Comparison of ENCODE assay signal across 8 cellular contexts in the genomic region with DNA sequence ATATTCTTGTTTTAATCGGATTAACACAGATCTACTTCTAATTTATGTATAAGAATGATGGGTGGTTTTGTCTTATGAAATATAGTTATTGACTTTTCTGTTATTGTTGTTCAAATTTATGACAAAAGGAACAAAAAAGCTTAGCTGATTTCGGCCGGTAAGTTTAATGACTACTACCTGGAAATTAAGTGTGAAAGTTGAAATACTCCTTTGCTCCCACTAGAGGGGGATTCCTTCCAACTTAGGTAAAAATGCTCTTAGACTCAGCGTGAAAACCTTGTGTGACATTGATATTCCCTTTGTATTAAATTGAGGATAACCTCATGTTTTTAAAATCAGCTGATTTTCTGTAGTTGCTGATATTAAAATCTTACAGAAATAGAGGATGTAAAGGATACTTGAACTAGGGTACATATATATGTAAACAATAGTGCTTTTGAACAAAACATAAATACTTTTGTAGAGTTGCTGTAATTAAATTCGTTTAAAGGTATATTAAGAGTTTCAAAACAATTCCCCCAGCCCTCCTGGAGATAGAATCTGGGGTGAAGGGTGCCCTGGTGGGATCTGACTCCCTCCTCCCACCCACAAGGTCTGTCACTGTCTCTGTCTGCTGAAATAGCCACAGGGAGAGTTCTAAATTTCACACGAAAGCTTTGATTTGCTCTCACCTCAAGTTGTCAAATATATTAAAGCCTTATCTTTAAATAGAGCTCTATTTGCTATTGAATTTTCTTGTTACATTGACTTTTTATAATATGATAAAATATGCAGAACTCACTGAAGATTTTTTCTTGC.
DNase-seq lines count a peak whose midpoint lies in the region; ATAC-seq and TF ChIP-seq lines count a peak whose summit lies in the region.

No MANE protein-coding gene starts in this region.

- peak overlapping the region; percentile 85 for H3K9ac ChIP-seq in adipocyte (ENCODE audit: low read length)

- H3K4me3 ChIP-seq in BE2C (ENCODE audit: low read depth, low read length) (no peak overlapping the region), adipocyte (ENCODE audit: low read length) (no peak overlapping the region)

- peak overlapping the region; percentile 92 for H3K27ac ChIP-seq in substantia nigra (ENCODE audit: low read depth, low read length, poor library complexity, severe bottlenecking)

- TF ChIP-seq CTCF in BE2C (IDR thresholded peaks at IDR 0.05; ENCODE audit: low read depth, low read length) = peak; percentile 76
- no peak for TF ChIP-seq CTCF in GM20000 (IDR thresholded peaks at IDR 0.05; ENCODE audit: extremely low read depth, missing control alignments)

- H3K4me1 ChIP-seq in BE2C (peaks cover 9% of the 10 kb centered on the region), adipocyte (ENCODE audit: control insufficient read depth, insufficient read depth, low read length) (peaks cover 41% of the 10 kb centered on the region)

- no peaks in the 10 kb centered on the region for H3K9me3 ChIP-seq in BE2C
- no peaks in the 10 kb centered on the region for H3K9me3 ChIP-seq in adipocyte (ENCODE audit: control insufficient read depth, low read length)

- H3K36me3 ChIP-seq in BE2C (no peaks in the 10 kb centered on the region), adipocyte (ENCODE audit: control insufficient read depth, insufficient read depth, low read length, severe bottlenecking) (no peaks in the 10 kb centered on the region)

- no peaks in the 10 kb centered on the region for H3K27me3 ChIP-seq in BE2C
- H3K27me3 ChIP-seq in adipocyte (replicated peaks; ENCODE audit: control insufficient read depth, insufficient read depth, low read length) = no peaks in the 10 kb centered on the region

- ATAC-seq in GM19467 (IDR thresholded peaks at IDR 0.05; ENCODE audit: unreplicated experiment) = no peak

- DNase-seq in BE2C = no peak
- DNase-seq in GM20000 (ENCODE audit: low spot score) = peak; percentile 42
- DNase-seq in NCI-H345 (lab: John Stamatoyannopoulos, UW) = peak; percentile 14
- peak; percentile 73 for DNase-seq in adipocyte (ENCODE audit: low read depth)
- peak; percentile 54 for DNase-seq in inferior parietal cortex (ENCODE audit: extremely low spot score)
- no peak for DNase-seq in substantia nigra (lab: John Stamatoyannopoulos, UW)
- DNase-seq in NCI-H128 (lab: John Stamatoyannopoulos, UW; ENCODE audit: unreplicated experiment) = no peak

Comparison
In these comparisons a context has a peak if more than half of its experiments do, and no peak if none do; other contexts are left out.
1. DNase-seq: peak in GM20000 (single experiment), NCI-H345 (single experiment), adipocyte (single experiment) and inferior parietal cortex (single experiment); none in BE2C (single experiment), substantia nigra (0 of 49) and NCI-H128 (single experiment).